ENCODE assay signal across 8 cellular contexts in the genomic region with DNA sequence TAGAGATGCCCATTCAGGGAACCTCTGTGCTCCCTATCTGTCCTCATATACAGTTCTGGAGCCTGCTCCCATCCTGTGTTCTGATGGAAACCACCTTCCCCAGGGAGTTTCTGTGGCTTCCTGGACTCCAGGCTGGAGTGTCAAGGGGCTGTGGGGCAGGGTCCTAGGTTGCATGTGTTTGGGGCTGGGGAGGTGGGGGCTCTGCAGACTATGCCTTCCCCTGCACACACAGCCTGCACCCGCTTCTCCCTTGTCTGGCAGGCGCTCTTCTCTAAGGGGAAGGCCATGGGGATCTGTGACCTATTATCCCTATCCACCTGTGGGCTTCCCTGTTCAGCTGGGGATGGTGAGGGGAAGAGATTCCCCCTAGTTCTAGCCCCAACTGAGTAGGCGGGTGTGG. TPM values are rescaled to one million over a fixed set of nuclear protein-coding genes. Genes with fewer than 3 reads are reported as not detected.
DNase-seq lines count a peak whose midpoint lies in the region; ATAC-seq and TF ChIP-seq lines count a peak whose summit lies in the region.

No MANE protein-coding gene starts in this region.

- H3K27me3 Mint-ChIP-seq in endothelial cell (ENCODE audit: unreplicated experiment): peaks cover 32% of the 10 kb centered on the region

- DNase-seq in GM06990 (ENCODE audit: extremely low read depth, insufficient read length): no peak
- no peak for DNase-seq in Peyer's patch
- no peak for DNase-seq in endothelial cell (ENCODE audit: low spot score)
- DNase-seq in sigmoid colon: no peak
- DNase-seq in KG1 (lab: John Stamatoyannopoulos, UW): no peak

- H3K4me3 ChIP-seq in GM06990 (replicated peaks; ENCODE audit: low read depth, low read length) (peak overlapping the region; percentile 86), Peyer's patch (peak overlapping the region; percentile 30 to 95 (median 46)), sigmoid colon (no peak overlapping the region)

- TF ChIP-seq POLR2A in Peyer's patch (IDR thresholded peaks at IDR 0.05): no peak
- TF ChIP-seq POLR2A in sigmoid colon (IDR thresholded peaks at IDR 0.05): no peak

- no peaks in the 10 kb centered on the region for H3K36me3 ChIP-seq in GM06990 (ENCODE audit: control insufficient read depth, insufficient read depth, low read length)
- H3K36me3 ChIP-seq in Peyer's patch: no peaks in the 10 kb centered on the region
- no peaks in the 10 kb centered on the region for H3K36me3 ChIP-seq in sigmoid colon

- WGBS in sigmoid colon, 2 donors: 51 to 67% methylated on average over 3 of the region's 3 CpGs

- H3K4me1 Mint-ChIP-seq in endothelial cell (ENCODE audit: unreplicated experiment): peaks cover 68% of the 10 kb centered on the region

- ATAC-seq in HG02623 (IDR thresholded peaks at IDR 0.05; ENCODE audit: unreplicated experiment) (no peak), HG02938 (IDR thresholded peaks at IDR 0.05; ENCODE audit: unreplicated experiment) (no peak), HG03442 (IDR thresholded peaks at IDR 0.05; ENCODE audit: unreplicated experiment) (no peak)

- no peaks in the 10 kb centered on the region for H3K36me3 Mint-ChIP-seq in endothelial cell (ENCODE audit: low read depth, unreplicated experiment)

- TF ChIP-seq EP300 in sigmoid colon (IDR thresholded peaks at IDR 0.05): no peak

- H3K27me3 ChIP-seq in GM06990 (replicated peaks; ENCODE audit: control insufficient read depth, insufficient read depth, low read length) (no peaks in the 10 kb centered on the region), Peyer's patch (no peaks in the 10 kb centered on the region), sigmoid colon (no peaks in the 10 kb centered on the region)

- H3K9me3 Mint-ChIP-seq in endothelial cell (ENCODE audit: unreplicated experiment): no peaks in the 10 kb centered on the region

- H3K27ac Mint-ChIP-seq in endothelial cell (ENCODE audit: unreplicated experiment): peak overlapping the region; percentile 99

- intact Hi-C loops in sigmoid colon (cut with DNase I): no loop called here

- no peak overlapping the region for H3K4me3 Mint-ChIP-seq in endothelial cell (ENCODE audit: unreplicated experiment)

- H3K9me3 ChIP-seq in Peyer's patch: no peaks in the 10 kb centered on the region
- no peaks in the 10 kb centered on the region for H3K9me3 ChIP-seq in sigmoid colon

- TF ChIP-seq CTCF in GM06990 (IDR thresholded peaks at IDR 0.05; ENCODE audit: insufficient read depth, low read length, poor library complexity, severe bottlenecking) (no peak), Peyer's patch (IDR thresholded peaks at IDR 0.05) (no peak), endothelial cell (IDR thresholded peaks at IDR 0.05; ENCODE audit: unreplicated experiment) (no peak), sigmoid colon (IDR thresholded peaks at IDR 0.05) (no peak)

- H3K27ac ChIP-seq in Peyer's patch (peak overlapping the region; percentile 84 to 98 (median 90)), sigmoid colon (peak overlapping the region; percentile 93 to 98 (median 96))

- H3K4me1 ChIP-seq in Peyer's patch (peaks cover 11 to 96% (median 72%) of the 10 kb centered on the region in 4 donors), sigmoid colon (peaks cover 0 to 100% (median 99%) of the 10 kb centered on the region in 4 donors)

RNA-seq across cellular contexts. Expression of a gene that starts 14.3 kb away (rescaled TPM):
- total RNA-seq in Peyer's patch: 10 to 100 TPM; 46.2 to 93.3 (median 72.1) TPM
- 42.8 TPM for total RNA-seq in endothelial cell (ENCODE audit: unreplicated experiment)
- 10 to 100 TPM; 15.8 to 27.3 (median 20.5) TPM for total RNA-seq in sigmoid colon
- polyA plus RNA-seq in sigmoid colon: 10 to 100 TPM; 26.4 to 29.6 (median 27.8) TPM

RNA-seq across cellular contexts. Expression of a gene that starts 35.6 kb away (rescaled TPM):
- total RNA-seq in Peyer's patch (10 to 100 TPM in 1 of 4 donors, 1 to 10 TPM in 3; 2.5 to 21.5 (median 3.4) TPM), endothelial cell (ENCODE audit: unreplicated experiment) (18.2 TPM), sigmoid colon (1 to 10 TPM in 1 of 4 donors, under 1 TPM in 2, not detected in 1; 0.33 to 1.5 (median 0.83) TPM)
- 10 to 100 TPM in 1 of 3 donors, 1 to 10 TPM in 2; 2.4 to 10.9 (median 8.6) TPM for polyA plus RNA-seq in sigmoid colon

RNA-seq across cellular contexts. Expression of a gene that starts 41.2 kb away (rescaled TPM):
- total RNA-seq in Peyer's patch: 1 to 10 TPM in 1 of 4 donors, not detected in 3; 1.6 TPM
- 1.1 TPM for total RNA-seq in endothelial cell (ENCODE audit: unreplicated experiment)
- total RNA-seq in sigmoid colon: 1 to 10 TPM in 1 of 4 donors, under 1 TPM in 1, not detected in 2; 0.49 to 2.1 TPM
- under 1 TPM in 1 of 3 donors, not detected in 2; 0.64 TPM for polyA plus RNA-seq in sigmoid colon

Comparison
In these comparisons a context has a peak if more than half of its experiments do, and no peak if none do; other contexts are left out.
1. H3K4me3 ChIP-seq: peak in GM06990 (single experiment) and Peyer's patch (4 of 4); none in sigmoid colon (0 of 4).